Comparison of ENCODE assay signal across 1 cellular context in genomic region chr1:169585184-169585583, GRCh38.
TF ChIP-seq lines count a peak whose summit lies in the region.

No MANE protein-coding gene starts in this region.

TF ChIP-seq in GM12878, 131 proteins besides CTCF, POLR2A, EP300 and RAD21:
- no peak for TF ChIP-seq CREM (IDR thresholded peaks at IDR 0.05; ENCODE audit: low read depth)
- no peak for TF ChIP-seq YY1 (IDR thresholded peaks at IDR 0.05; ENCODE audit: low read depth, low read length)
- no peak for TF ChIP-seq STAT3 (IDR thresholded peaks at IDR 0.05; ENCODE audit: low read depth, low read length)
- TF ChIP-seq USF1 (IDR thresholded peaks at IDR 0.05; ENCODE audit: borderline replicate concordance, extremely low read length, insufficient read depth, low read depth, low read length): no peak
- no peak for TF ChIP-seq HSF1 (IDR thresholded peaks at IDR 0.05; ENCODE audit: low read depth, low read length)
- no peak for TF ChIP-seq SIN3A (IDR thresholded peaks at IDR 0.05; ENCODE audit: low read depth, low read length)
- no peak for TF ChIP-seq ZBTB40 (IDR thresholded peaks at IDR 0.05; ENCODE audit: borderline replicate concordance)
- no peak for TF ChIP-seq FOS (IDR thresholded peaks at IDR 0.05; ENCODE audit: borderline replicate concordance, extremely low read depth, insufficient read length)
- TF ChIP-seq BHLHE40 (IDR thresholded peaks at IDR 0.05; ENCODE audit: borderline replicate concordance in 1 of 2, low read depth in 2 of 2, low read length in 1 of 2): no peak
- TF ChIP-seq MXI1 (IDR thresholded peaks at IDR 0.05; ENCODE audit: low read depth, low read length): no peak
- no peak for TF ChIP-seq RCOR1 (conservative IDR thresholded peaks at IDR 0.05; ENCODE audit: low read depth, low read length)
- TF ChIP-seq KDM1A (IDR thresholded peaks at IDR 0.05; ENCODE audit: borderline replicate concordance): no peak
- no peak for TF ChIP-seq RELB (IDR thresholded peaks at IDR 0.05; ENCODE audit: low read depth)
- TF ChIP-seq ASH2L (IDR thresholded peaks at IDR 0.05; ENCODE audit: borderline replicate concordance, low read depth): no peak
- no peak for TF ChIP-seq E2F8 (IDR thresholded peaks at IDR 0.05; ENCODE audit: low read depth, partially characterized antibody)
- TF ChIP-seq ELK1 (IDR thresholded peaks at IDR 0.05; ENCODE audit: low read depth, low read length): no peak
